ENCODE assay signal across 8 cellular contexts in genomic region chr7:101138149-101138870, GRCh38. TPM values are rescaled to one million over a fixed set of nuclear protein-coding genes. Genes with fewer than 3 reads are reported as not detected.
A peak's percentile ranks its signal among the peaks of the same experiment; 100 is the strongest.
DNase-seq lines count a peak whose midpoint lies in the region; ATAC-seq and TF ChIP-seq lines count a peak whose summit lies in the region.

No MANE protein-coding gene starts in this region.

- peaks cover 27% of the 10 kb centered on the region for H3K27me3 Mint-ChIP-seq in activated T-helper 1 cell treated with anti-CD3 and anti-CD28 coated beads, Interleukin-12 subunit alpha, Interleukin-12 subunit beta, Interleukin-2, Interleukin-4 antibody, amounts not matched to agents 30 ng/mL and 10 ng/mL and 1 ng/mL, durations not matched to agents 14 hours and 24 hours and 36 hours (ENCODE audit: insufficient read depth)

- no peaks in the 10 kb centered on the region for H3K9me3 Mint-ChIP-seq in activated T-helper 1 cell treated with anti-CD3 and anti-CD28 coated beads, Interleukin-12 subunit alpha, Interleukin-12 subunit beta, Interleukin-2, Interleukin-4 antibody, amounts not matched to agents 30 ng/mL and 10 ng/mL and 1 ng/mL, durations not matched to agents 14 hours and 24 hours and 36 hours

- H3K4me1 ChIP-seq in ovary (ENCODE audit: insufficient read depth) (peaks cover 1% of the 10 kb centered on the region), tibial artery (peaks cover 0 to 34% (median 9%) of the 10 kb centered on the region in 4 donors)

- ATAC-seq in GM18858 (IDR thresholded peaks at IDR 0.05; ENCODE audit: unreplicated experiment): peak; percentile 56

- TF ChIP-seq POLR2A in ovary (IDR thresholded peaks at IDR 0.05): no peak

- H3K4me3 ChIP-seq in AG04450 (ENCODE audit: low read depth, low read length): no peak overlapping the region
- no peak overlapping the region for H3K4me3 ChIP-seq in ovary
- H3K4me3 ChIP-seq in tibial artery: peak overlapping the region; percentile 17 to 21

- H3K27me3 ChIP-seq in AG04450 (ENCODE audit: control insufficient read depth, insufficient read depth, low read length) (no peaks in the 10 kb centered on the region), ovary (no peaks in the 10 kb centered on the region), tibial artery (no peaks in the 10 kb centered on the region)

- intact Hi-C loops in activated T-helper 1 cell treated with anti-CD3 and anti-CD28 coated beads, Interleukin-12 subunit alpha, Interleukin-12 subunit beta, Interleukin-2, Interleukin-4 antibody, amounts not matched to agents 30 ng/mL and 10 ng/mL and 1 ng/mL, durations not matched to agents 14 hours and 24 hours and 36 hours (cut with micrococcal nuclease): loop anchor here (1.0 kb wide), 3 partner anchors 16 to 80 kb away; partner anchors contain the start of genes AP1S1, TRIM56 and ZNHIT1
- intact Hi-C loops in ovary (cut with DNase I): loop anchor here in 3 of 4 donors (5.0 to 10.0 kb wide), 4 partner anchors 36 to 244 kb away; partner anchors contain the start of genes TRIM56 (in 2 of the 3) and ACHE (in 1 of the 3)
- intact Hi-C loops in tibial artery (cut with DNase I; ENCODE audit: low total_unique reads): loop anchor here (2.0 kb wide), 2 partner anchors 44 to 52 kb away; no protein-coding TSS in a partner anchor

- TF ChIP-seq EP300 in ovary (IDR thresholded peaks at IDR 0.05): no peak

- POLR2A ChIA-PET in AG04450 (lab: Yijun Ruan, JAX): interaction anchor here (0.5 to 1.1 kb wide), 3 partner anchors 12 to 21 kb away, joined by 4 to 12 read pairs (median 5); partner anchors contain the start of gene SERPINE1

- H3K27ac Mint-ChIP-seq in activated T-helper 1 cell treated with anti-CD3 and anti-CD28 coated beads, Interleukin-12 subunit alpha, Interleukin-12 subunit beta, Interleukin-2, Interleukin-4 antibody, amounts not matched to agents 30 ng/mL and 10 ng/mL and 1 ng/mL, durations not matched to agents 14 hours and 24 hours and 36 hours: peak overlapping the region; percentile 79

- H3K36me3 Mint-ChIP-seq in activated T-helper 1 cell treated with anti-CD3 and anti-CD28 coated beads, Interleukin-12 subunit alpha, Interleukin-12 subunit beta, Interleukin-2, Interleukin-4 antibody, amounts not matched to agents 30 ng/mL and 10 ng/mL and 1 ng/mL, durations not matched to agents 14 hours and 24 hours and 36 hours (ENCODE audit: low read depth): no peaks in the 10 kb centered on the region

- 8 to 12% (median 10%) methylated on average over 17 of the region's 17 CpGs for WGBS in ovary, 3 donors

- TF ChIP-seq CTCF in AG04450 (IDR thresholded peaks at IDR 0.05; ENCODE audit: low read depth, low read length) (peak; percentile 69), ovary (IDR thresholded peaks at IDR 0.05) (peak; percentile 46 to 90 (median 86)), tibial artery (IDR thresholded peaks at IDR 0.05) (peak; percentile 81 to 84)

- peaks cover 57% of the 10 kb centered on the region for H3K4me1 Mint-ChIP-seq in activated T-helper 1 cell treated with anti-CD3 and anti-CD28 coated beads, Interleukin-12 subunit alpha, Interleukin-12 subunit beta, Interleukin-2, Interleukin-4 antibody, amounts not matched to agents 30 ng/mL and 10 ng/mL and 1 ng/mL, durations not matched to agents 14 hours and 24 hours and 36 hours (ENCODE audit: low read depth)

- H3K27ac ChIP-seq in AG04450 (ENCODE audit: low read depth, low read length) (peak overlapping the region; percentile 81), ovary (peak overlapping the region in 1 of 2 donors; percentile 29), tibial artery (peak overlapping the region; percentile 78 to 82)

- H3K9me3 ChIP-seq in AG04450 (ENCODE audit: control insufficient read depth, insufficient read depth, low read length) (no peaks in the 10 kb centered on the region), ovary (no peaks in the 10 kb centered on the region), tibial artery (no peaks in the 10 kb centered on the region)

- H3K36me3 ChIP-seq in ovary (no peaks in the 10 kb centered on the region), tibial artery (peaks cover 29 to 39% (median 30%) of the 10 kb centered on the region in 3 donors)

- H3K4me3 Mint-ChIP-seq in activated T-helper 1 cell treated with anti-CD3 and anti-CD28 coated beads, Interleukin-12 subunit alpha, Interleukin-12 subunit beta, Interleukin-2, Interleukin-4 antibody, amounts not matched to agents 30 ng/mL and 10 ng/mL and 1 ng/mL, durations not matched to agents 14 hours and 24 hours and 36 hours: peak overlapping the region; percentile 67

- CTCF ChIA-PET in AG04450 (lab: Charles Lee): interaction anchor here (0.6 to 3.2 kb wide), 9 partner anchors 9 to 55 kb away, joined by 3 to 12 read pairs (median 3); partner anchors contain the start of genes SERPINE1, TRIM56 and VGF

- peak; percentile 89 for DNase-seq in AG04450 (ENCODE audit: low read depth, low spot score)
- peak; percentile 88 for DNase-seq in HS-27A (ENCODE audit: low read depth)
- peak; percentile 98 for DNase-seq in RPMI7951 (ENCODE audit: low read depth)
- peak; percentile 64 for DNase-seq in activated T-helper 1 cell treated with anti-CD3 and anti-CD28 coated beads, Interleukin-12 subunit alpha, Interleukin-12 subunit beta, Interleukin-2, Interleukin-4 antibody, amounts not matched to agents 30 ng/mL and 10 ng/mL and 1 ng/mL, durations not matched to agents 14 hours and 24 hours and 36 hours (ENCODE audit: low spot score)
- DNase-seq in fibroblast of the conjunctiva (ENCODE audit: low read depth): peak; percentile 94
- peak; percentile 70 to 92 (median 78) for DNase-seq in ovary
- peak; percentile 96 for DNase-seq in tibial artery

RNA-seq across cellular contexts. Expression of gene SERPINE1, which starts 11.4 kb away (rescaled TPM):
- polyA plus RNA-seq in AG04450 (2011; rRNA removed): 356 and 417 TPM in 2 replicates
- 363 and 484 TPM in 2 replicates for polyA minus RNA-seq in AG04450 (2011; rRNA and poly(A)+ RNA removed)
- total RNA-seq in RPMI7951 (2014; rRNA removed; shearing (Covaris generic)): 221 and 238 TPM in 2 replicates
- total RNA-seq in activated T-helper 1 cell treated with anti-CD3 and anti-CD28 coated beads, Interleukin-12 subunit alpha, Interleukin-12 subunit beta, Interleukin-2, Interleukin-4 antibody, amounts not matched to agents 30 ng/mL and 10 ng/mL and 1 ng/mL, durations not matched to agents 14 hours and 24 hours and 36 hours: 0.36 and 0.47 TPM in 2 replicates
- total RNA-seq in ovary: 10 to 100 TPM in 6 of 7 donors, 1 to 10 TPM in 1; 4.0 to 81.6 (median 20.9) TPM
- polyA plus RNA-seq in ovary: 10 to 100 TPM; 13.1 to 19.9 TPM

RNA-seq across cellular contexts. Expression of gene AP1S1, which starts 16.0 kb away (rescaled TPM):
- polyA plus RNA-seq in AG04450 (2011; rRNA removed) (197 and 227 TPM in 2 replicates), ovary (10 to 100 TPM; 35.2 to 54.9 TPM)
- polyA minus RNA-seq in AG04450 (2011; rRNA and poly(A)+ RNA removed): 93.2 and 93.4 TPM in 2 replicates
- 135 and 162 TPM in 2 replicates for total RNA-seq in RPMI7951 (2014; rRNA removed; shearing (Covaris generic))
- 45.7 and 53.3 TPM in 2 replicates for total RNA-seq in activated T-helper 1 cell treated with anti-CD3 and anti-CD28 coated beads, Interleukin-12 subunit alpha, Interleukin-12 subunit beta, Interleukin-2, Interleukin-4 antibody, amounts not matched to agents 30 ng/mL and 10 ng/mL and 1 ng/mL, durations not matched to agents 14 hours and 24 hours and 36 hours
- total RNA-seq in ovary: 10 to 100 TPM; 17.4 to 32.0 (median 25.5) TPM

RNA-seq across cellular contexts. Expression of gene VGF, which starts 27.1 kb away (rescaled TPM):
- polyA plus RNA-seq in AG04450 (2011; rRNA removed): 0.16 and 0.38 TPM in 2 replicates
- 0.13 and 0.28 TPM in 2 replicates for polyA minus RNA-seq in AG04450 (2011; rRNA and poly(A)+ RNA removed)
- 0.12 and 0.59 TPM in 2 replicates for total RNA-seq in RPMI7951 (2014; rRNA removed; shearing (Covaris generic))
- 0.10 and 0.21 TPM in 2 replicates for total RNA-seq in activated T-helper 1 cell treated with anti-CD3 and anti-CD28 coated beads, Interleukin-12 subunit alpha, Interleukin-12 subunit beta, Interleukin-2, Interleukin-4 antibody, amounts not matched to agents 30 ng/mL and 10 ng/mL and 1 ng/mL, durations not matched to agents 14 hours and 24 hours and 36 hours
- under 1 TPM in 1 of 7 donors, not detected in 6; 0.20 TPM for total RNA-seq in ovary
- under 1 TPM in 1 of 2 donors, not detected in 1; 0.04 TPM for polyA plus RNA-seq in ovary

RNA-seq across cellular contexts. Expression of gene NAT16, which starts 41.8 kb away (rescaled TPM):
- 0.02 and 0.05 TPM in 2 replicates for polyA plus RNA-seq in AG04450 (2011; rRNA removed)
- polyA minus RNA-seq in AG04450 (2011; rRNA and poly(A)+ RNA removed): not detected in 2 replicates
- total RNA-seq in RPMI7951 (2014; rRNA removed; shearing (Covaris generic)): not detected in 2 replicates
- 0.08 TPM in 1 of 2 replicates, not detected in the other for total RNA-seq in activated T-helper 1 cell treated with anti-CD3 and anti-CD28 coated beads, Interleukin-12 subunit alpha, Interleukin-12 subunit beta, Interleukin-2, Interleukin-4 antibody, amounts not matched to agents 30 ng/mL and 10 ng/mL and 1 ng/mL, durations not matched to agents 14 hours and 24 hours and 36 hours
- total RNA-seq in ovary: not detected
- not detected for polyA plus RNA-seq in ovary

RNA-seq across cellular contexts. Expression of gene TRIM56, which starts 53.0 kb away (rescaled TPM):
- polyA plus RNA-seq in AG04450 (2011; rRNA removed) (4.0 and 5.3 TPM in 2 replicates), ovary (10 to 100 TPM; 19.4 to 27.5 TPM)
- polyA minus RNA-seq in AG04450 (2011; rRNA and poly(A)+ RNA removed): 9.3 and 12.8 TPM in 2 replicates
- total RNA-seq in RPMI7951 (2014; rRNA removed; shearing (Covaris generic)): 4.7 and 5.0 TPM in 2 replicates
- total RNA-seq in activated T-helper 1 cell treated with anti-CD3 and anti-CD28 coated beads, Interleukin-12 subunit alpha, Interleukin-12 subunit beta, Interleukin-2, Interleukin-4 antibody, amounts not matched to agents 30 ng/mL and 10 ng/mL and 1 ng/mL, durations not matched to agents 14 hours and 24 hours and 36 hours: 41.2 and 45.7 TPM in 2 replicates
- total RNA-seq in ovary: 10 to 100 TPM; 18.2 to 77.4 (median 48.5) TPM

Comparison
In these comparisons a context has a peak if more than half of its experiments do, and no peak if none do; other contexts are left out.
1. H3K4me3 ChIP-seq: peak in tibial artery (2 of 2); none in AG04450 (single experiment) and ovary (single experiment).
2. Peak in every context shown above with its lines, with median percentiles within 50 percentile points of each other: DNase-seq and CTCF ChIP-seq.